Comparison of ENCODE assay signal across 1 cellular context in genomic region chr1:39609618-39610331, GRCh38.
TF ChIP-seq lines count a peak whose summit lies in the region.

No MANE protein-coding gene starts in this region.

TF ChIP-seq in HEK293, 187 proteins besides CTCF, POLR2A, EP300 and RAD21 (continued from another document):
- TF ChIP-seq ZNF26 (tag by site-specific recombination; IDR thresholded peaks at IDR 0.05): no peak
- TF ChIP-seq ZBTB8A (tag by site-specific recombination; IDR thresholded peaks at IDR 0.05): peak; percentile 80
- TF ChIP-seq ZNF600 (tag by site-specific recombination; IDR thresholded peaks at IDR 0.05): no peak
- no peak for TF ChIP-seq ZNF670 (tag by site-specific recombination; IDR thresholded peaks at IDR 0.05; ENCODE audit: low read depth)
- peak; percentile 34; the same call in 1 of the 2 replicates for TF ChIP-seq ZNF580 (tag by site-specific recombination; IDR thresholded peaks at IDR 0.05)
- no peak for TF ChIP-seq ZNF335 (tag by site-specific recombination; conservative IDR thresholded peaks at IDR 0.05)
- TF ChIP-seq KLF8 (tag by site-specific recombination; IDR thresholded peaks at IDR 0.05): no peak; the same call in 1 of the 2 replicates
- no peak for TF ChIP-seq ZNF707 (tag by site-specific recombination; IDR thresholded peaks at IDR 0.05)
- TF ChIP-seq ZNF626 (tag by site-specific recombination; IDR thresholded peaks at IDR 0.05): no peak
- TF ChIP-seq ZNF843 (tag by site-specific recombination; IDR thresholded peaks at IDR 0.05): 0 out of 2 replicates have a peak, but pooled peaks have one; percentile 22
- no peak for TF ChIP-seq ZNF701 (tag by site-specific recombination; IDR thresholded peaks at IDR 0.05)
- no peak for TF ChIP-seq REPIN1 (tag by site-specific recombination; IDR thresholded peaks at IDR 0.05; ENCODE audit: low read depth)
- TF ChIP-seq ZBTB48 (tag by site-specific recombination; IDR thresholded peaks at IDR 0.05): peak; percentile 73; the same call in 1 of the 2 replicates
- no peak for TF ChIP-seq ZNF837 (tag by site-specific recombination; IDR thresholded peaks at IDR 0.05)
- no peak for TF ChIP-seq ZNF473 (tag by site-specific recombination; IDR thresholded peaks at IDR 0.05)
- TF ChIP-seq ZNF19 (tag by site-specific recombination; IDR thresholded peaks at IDR 0.05; ENCODE audit: low read depth): no peak
- TF ChIP-seq ZBTB17 (tag by site-specific recombination; IDR thresholded peaks at IDR 0.05): peak; percentile 40; the same call in 1 of the 2 replicates
- no peak for TF ChIP-seq TRIM28 (IDR thresholded peaks at IDR 0.05; ENCODE audit: borderline replicate concordance, low read length)
- peak; percentile 66 for TF ChIP-seq EGR2 (tag by site-specific recombination; IDR thresholded peaks at IDR 0.05; ENCODE audit: low read depth)
- no peak for TF ChIP-seq ZNF561 (tag by site-specific recombination; IDR thresholded peaks at IDR 0.05; ENCODE audit: borderline replicate concordance)
- no peak for TF ChIP-seq ZNF248 (tag by site-specific recombination; IDR thresholded peaks at IDR 0.05)
